ENCODE assay signal across 20 cellular contexts in genomic region chr9:4277531-4277991, GRCh38. TPM values are rescaled to one million over a fixed set of nuclear protein-coding genes. Genes with fewer than 3 reads are reported as not detected.
A peak's percentile ranks its signal among the peaks of the same experiment; 100 is the strongest.
DNase-seq lines count a peak whose midpoint lies in the region; ATAC-seq, FAIRE-seq and TF ChIP-seq lines count a peak whose summit lies in the region.
"Had no signal": no experiment of that assay in that cellular context is flagged by ENCODE, and none has a peak within 500 bp of the region (broad histone marks: within the 10 kb centered on the region; RNA-seq: fewer than 3 reads in every experiment).

No MANE protein-coding gene starts in this region.

- no peaks in the 10 kb centered on the region for H3K27me3 ChIP-seq in Caco-2 (replicated peaks; ENCODE audit: control insufficient read depth, insufficient read depth, low read length)
- H3K27me3 ChIP-seq in neuron (ENCODE audit: insufficient read depth, low read length) = no peaks in the 10 kb centered on the region
- H3K27me3 ChIP-seq: gastrocnemius medialis, left lung, ovary, uterus had no signal

- intact Hi-C loops in Caco-2 (cut with micrococcal nuclease; ENCODE audit: unreplicated experiment) (no loop called here), sciatic nerve (cut with DNase I) (no loop called here)

- peak; percentile 88 for FAIRE-seq in RCC 7860 (lab: Jason Lieb, UNC)
- FAIRE-seq: colon, GM12878 had no signal

- BruUV-seq in Caco-2 (replicated peaks; lab: Mats Ljungman, UMichigan) = no TSS peak

- peak overlapping the region; percentile 29 for H3K4me3 Mint-ChIP-seq in Caco-2 (ENCODE audit: unreplicated experiment)
- H3K4me3 Mint-ChIP-seq: activated CD8-positive, alpha-beta memory T cell treated with anti-CD3 and anti-CD28 coated beads, Interleukin-2, amount 10 ng/mL, durations not matched to agents 7 days and 5 days; H9 had no signal

- TF ChIP-seq CTCF in Caco-2 (IDR thresholded peaks at IDR 0.05; ENCODE audit: insufficient read depth in 1 of 2, low read depth in 1 of 2, low read length in 1 of 2, severe bottlenecking in 1 of 2, unreplicated experiment in 1 of 2) = no peak

- no peak overlapping the region for H3K27ac Mint-ChIP-seq in Caco-2 (ENCODE audit: unreplicated experiment)
- H3K27ac Mint-ChIP-seq: activated CD8-positive, alpha-beta memory T cell treated with anti-CD3 and anti-CD28 coated beads, Interleukin-2, amount 10 ng/mL, durations not matched to agents 7 days and 5 days; H9 had no signal

- H3K36me3 ChIP-seq in Caco-2 (ENCODE audit: control insufficient read depth, insufficient read depth, low read length) (no peaks in the 10 kb centered on the region), neuron (ENCODE audit: insufficient read depth, low read length) (no peaks in the 10 kb centered on the region)
- H3K36me3 ChIP-seq: gastrocnemius medialis, left lung, ovary, uterus had no signal

- no peak for ATAC-seq in sciatic nerve
- ATAC-seq: activated CD8-positive, alpha-beta memory T cell treated with anti-CD3 and anti-CD28 coated beads, Interleukin-2, amount 10 ng/mL, durations not matched to agents 7 days and 5 days; GM12878; left lung had no signal

- no peak for DNase-seq in Caco-2
- peak; percentile 53 for DNase-seq in RCC 7860 (ENCODE audit: low spot score)
- peak; percentile 24 for DNase-seq in fibroblast of gingiva (ENCODE audit: low read depth)
- DNase-seq in sciatic nerve (ENCODE audit: low spot score) = no peak
- no peak for DNase-seq in erythroblast (lab: John Stamatoyannopoulos, UW)
- DNase-seq in T-helper 9 cell = no peak
- no peak for DNase-seq in HUDEP-2 (lab: John Stamatoyannopoulos, UW; ENCODE audit: unreplicated experiment in 76 of 76)
- DNase-seq: activated CD8-positive, alpha-beta memory T cell treated with anti-CD3 and anti-CD28 coated beads, Interleukin-2, amount 10 ng/mL, durations not matched to agents 7 days and 5 days; activated naive CD4-positive, alpha-beta T cell treated with anti-CD3 and anti-CD28 coated beads, Interleukin-2, amount 50 U/mL, for 16 hours; DMS79; gastrocnemius medialis; H9; left lung; NCI-H1436 treated with DMSO at 0.1 percent for 48 hours; ovary; SIG-M5; uterus had no signal

- no peak for TF ChIP-seq POLR2A in erythroblast (IDR thresholded peaks at IDR 0.05; ENCODE audit: low read length)

- no peaks in the 10 kb centered on the region for H3K27me3 Mint-ChIP-seq in Caco-2 (ENCODE audit: insufficient read depth, unreplicated experiment)

- no peak overlapping the region for H3K4me3 ChIP-seq in Caco-2 (ENCODE audit: low read depth, low read length)
- H3K4me3 ChIP-seq in neuron (ENCODE audit: low read length) = no peak overlapping the region
- H3K4me3 ChIP-seq: GM12878, left lung, ovary, uterus had no signal

- H2AFZ ChIP-seq in neuron (ENCODE audit: low read depth, low read length) = peak overlapping the region; percentile 51

- H3K36me3 Mint-ChIP-seq in Caco-2 (ENCODE audit: insufficient read depth, unreplicated experiment) = no peaks in the 10 kb centered on the region
- H3K36me3 Mint-ChIP-seq: activated CD8-positive, alpha-beta memory T cell treated with anti-CD3 and anti-CD28 coated beads, Interleukin-2, amount 10 ng/mL, durations not matched to agents 7 days and 5 days had no signal

- CTCF ChIA-PET in Caco-2 (lab: Charles Lee) = no interaction called here

- H3K9me3 ChIP-seq in Caco-2 (no peaks in the 10 kb centered on the region), neuron (ENCODE audit: low read length) (no peaks in the 10 kb centered on the region)
- H3K9me3 ChIP-seq: gastrocnemius medialis, left lung, ovary, uterus had no signal

- H3K9me3 Mint-ChIP-seq in Caco-2 (ENCODE audit: unreplicated experiment) = no peaks in the 10 kb centered on the region
- H3K9me3 Mint-ChIP-seq: H9 had no signal

- peaks cover 8% of the 10 kb centered on the region for H3K4me1 Mint-ChIP-seq in Caco-2 (ENCODE audit: low read depth, unreplicated experiment)
- H3K4me1 Mint-ChIP-seq: activated CD8-positive, alpha-beta memory T cell treated with anti-CD3 and anti-CD28 coated beads, Interleukin-2, amount 10 ng/mL, durations not matched to agents 7 days and 5 days had no signal

- peaks cover 5% of the 10 kb centered on the region; the same call in 1 of the 2 replicates for H3K4me1 ChIP-seq in Caco-2
- H3K4me1 ChIP-seq in neuron (ENCODE audit: insufficient read depth, low read length) = peaks cover 10% of the 10 kb centered on the region
- H3K4me1 ChIP-seq: left lung, uterus had no signal

- POLR2A ChIA-PET in Caco-2 (lab: Charles Lee) = no interaction called here

RNA-seq across cellular contexts. Expression of gene GLIS3, which starts 22.3 kb away (rescaled TPM):
- total RNA-seq in Caco-2 (2022) (6.6 and 8.0 TPM in 2 replicates), sciatic nerve (20.8 TPM)

Comparison
In these comparisons a context has a peak if more than half of its experiments do, and no peak if none do; other contexts are left out.
1. DNase-seq: peak in RCC 7860 (single experiment) and fibroblast of gingiva (single experiment); none in Caco-2 (0 of 2), sciatic nerve (single experiment), erythroblast (0 of 2), T-helper 9 cell (single experiment) and HUDEP-2 (0 of 76).